ENCODE assay signal across 2 cellular contexts in genomic region chr19:41297628-41298326, GRCh38.
TF ChIP-seq lines count a peak whose summit lies in the region.

No MANE protein-coding gene starts in this region.

TF ChIP-seq in K562, 482 proteins besides CTCF, POLR2A, EP300 and RAD21:
- no peak for TF ChIP-seq ARNT (IDR thresholded peaks at IDR 0.05)
- no peak for TF ChIP-seq ZNF232 (CRISPR knock-in tag; IDR thresholded peaks at IDR 0.05)
- no peak for TF ChIP-seq POLR2G (IDR thresholded peaks at IDR 0.05; ENCODE audit: low read depth, low read length)
- TF ChIP-seq MLLT1 (IDR thresholded peaks at IDR 0.05): no peak
- no peak for TF ChIP-seq ZNF3 (CRISPR knock-in tag; IDR thresholded peaks at IDR 0.05)
- TF ChIP-seq PRDM10 (IDR thresholded peaks at IDR 0.05; ENCODE audit: partially characterized antibody): no peak
- TF ChIP-seq ZNF24 (IDR thresholded peaks at IDR 0.05): no peak
- TF ChIP-seq DACH1 (IDR thresholded peaks at IDR 0.05; ENCODE audit: partially characterized antibody): no peak
- no peak for TF ChIP-seq STAT5B (CRISPR knock-in tag; IDR thresholded peaks at IDR 0.05)

TF ChIP-seq in neural cell, 6 proteins besides CTCF, POLR2A, EP300 and RAD21:
- no peak for TF ChIP-seq POLR2AphosphoS5 (IDR thresholded peaks at IDR 0.05)
- no peak for TF ChIP-seq TAF1 (IDR thresholded peaks at IDR 0.05; ENCODE audit: low read depth)
- no peak for TF ChIP-seq EZH2 (IDR thresholded peaks at IDR 0.05; ENCODE audit: borderline replicate concordance, insufficient read depth, low read length, poor library complexity, severe bottlenecking)
- no peak for TF ChIP-seq SMC3 (conservative IDR thresholded peaks at IDR 0.05; ENCODE audit: poor library complexity)
- no peak for TF ChIP-seq MXI1 (conservative IDR thresholded peaks at IDR 0.05; ENCODE audit: poor library complexity, severe bottlenecking)
- no peak for TF ChIP-seq REST (IDR thresholded peaks at IDR 0.05; ENCODE audit: borderline replicate concordance)
